20 cellular contexts compared by ENCODE assay signal in genomic region chr2:96502891-96503636, GRCh38. TPM values are rescaled to one million over a fixed set of nuclear protein-coding genes. Genes with fewer than 3 reads are reported as not detected.
DNase-seq lines count a peak whose midpoint lies in the region; ATAC-seq and TF ChIP-seq lines count a peak whose summit lies in the region.
"Had no signal": no experiment of that assay in that cellular context is flagged by ENCODE, and none has a peak within 500 bp of the region (broad histone marks: within the 10 kb centered on the region; RNA-seq: fewer than 3 reads in every experiment).

No MANE protein-coding gene starts in this region.

- CTCF ChIA-PET in activated CD8-positive, alpha-beta memory T cell treated with anti-CD3 and anti-CD28 coated beads, Interleukin-2, amount 10 ng/mL, durations not matched to agents 7 days and 5 days (lab: Charles Lee) = interaction anchor here (0.6 kb wide), 1 partner anchor 96 kb away, joined by 3 read pairs; no protein-coding TSS in a partner anchor
- CTCF ChIA-PET in activated B cell treated with CpG ODN at 0.5 μM for 24 hours (lab: Charles Lee) = interaction anchor here (0.8 kb wide), 1 partner anchor 88 kb away, joined by 3 read pairs; no protein-coding TSS in a partner anchor

- no peaks in the 10 kb centered on the region for H3K9me3 ChIP-seq in upper lobe of right lung
- H3K9me3 ChIP-seq: heart left ventricle, SJSA1, tibial nerve had no signal

- TF ChIP-seq CTCF in activated B cell treated with CpG ODN at 0.5 μM for 24 hours (IDR thresholded peaks at IDR 0.05) (no peak), lower leg skin (IDR thresholded peaks at IDR 0.05) (no peak), upper lobe of right lung (IDR thresholded peaks at IDR 0.05) (no peak)

- H3K27ac Mint-ChIP-seq in activated CD8-positive, alpha-beta memory T cell treated with anti-CD3 and anti-CD28 coated beads, Interleukin-2, amount 10 ng/mL, durations not matched to agents 7 days and 5 days = no peak overlapping the region
- H3K27ac Mint-ChIP-seq in activated B cell treated with CpG ODN at 0.5 μM for 24 hours = no peak overlapping the region
- H3K27ac Mint-ChIP-seq: H9 had no signal

- no peaks in the 10 kb centered on the region for H3K27me3 Mint-ChIP-seq in activated CD8-positive, alpha-beta memory T cell treated with anti-CD3 and anti-CD28 coated beads, Interleukin-2, amount 10 ng/mL, durations not matched to agents 7 days and 5 days
- H3K27me3 Mint-ChIP-seq in activated B cell treated with CpG ODN at 0.5 μM for 24 hours = peaks cover 3% of the 10 kb centered on the region

- H3K4me3 Mint-ChIP-seq in activated CD8-positive, alpha-beta memory T cell treated with anti-CD3 and anti-CD28 coated beads, Interleukin-2, amount 10 ng/mL, durations not matched to agents 7 days and 5 days = no peak overlapping the region
- H3K4me3 Mint-ChIP-seq in activated B cell treated with CpG ODN at 0.5 μM for 24 hours = no peak overlapping the region
- H3K4me3 Mint-ChIP-seq: CD8-positive, alpha-beta memory T cell; H9 had no signal

- no peaks in the 10 kb centered on the region for H3K36me3 Mint-ChIP-seq in activated CD8-positive, alpha-beta memory T cell treated with anti-CD3 and anti-CD28 coated beads, Interleukin-2, amount 10 ng/mL, durations not matched to agents 7 days and 5 days
- H3K36me3 Mint-ChIP-seq in activated B cell treated with CpG ODN at 0.5 μM for 24 hours (ENCODE audit: low read depth) = no peaks in the 10 kb centered on the region
- H3K36me3 Mint-ChIP-seq: CD8-positive, alpha-beta memory T cell had no signal

- no peaks in the 10 kb centered on the region for H3K9me3 Mint-ChIP-seq in activated CD8-positive, alpha-beta memory T cell treated with anti-CD3 and anti-CD28 coated beads, Interleukin-2, amount 10 ng/mL, durations not matched to agents 7 days and 5 days (ENCODE audit: low read depth)
- no peaks in the 10 kb centered on the region for H3K9me3 Mint-ChIP-seq in activated B cell treated with CpG ODN at 0.5 μM for 24 hours
- H3K9me3 Mint-ChIP-seq: CD8-positive, alpha-beta memory T cell; H9 had no signal

- H3K27ac ChIP-seq in upper lobe of right lung (no peak overlapping the region), caudate nucleus (ENCODE audit: low read depth, low read length) (no peak overlapping the region)
- H3K27ac ChIP-seq: heart left ventricle, SJSA1, tibial nerve had no signal

- peaks cover 23% of the 10 kb centered on the region for H3K4me1 ChIP-seq in upper lobe of right lung

- H3K36me3 ChIP-seq in upper lobe of right lung = no peaks in the 10 kb centered on the region
- H3K36me3 ChIP-seq: heart left ventricle, SJSA1, tibial nerve had no signal

- DNase-seq in activated CD8-positive, alpha-beta memory T cell treated with anti-CD3 and anti-CD28 coated beads, Interleukin-2, amount 10 ng/mL, durations not matched to agents 7 days and 5 days = peak; percentile 37
- no peak for DNase-seq in activated CD8-positive, alpha-beta memory T cell treated with anti-CD3 and anti-CD28 coated beads for 24 hours
- no peak for DNase-seq in activated B cell treated with CpG ODN at 0.5 μM for 24 hours
- DNase-seq in lower leg skin (ENCODE audit: low spot score in 2 of 2) = peak; percentile 10 to 73
- no peak for DNase-seq in upper lobe of right lung
- no peak for DNase-seq in NCI-H128 (lab: John Stamatoyannopoulos, UW; ENCODE audit: unreplicated experiment)
- DNase-seq in caudate nucleus (lab: John Stamatoyannopoulos, UW) = no peak
- DNase-seq in Ammon's horn (ENCODE audit: low spot score) = no peak
- DNase-seq: activated naive CD4-positive, alpha-beta T cell treated with anti-CD3 and anti-CD28 coated beads, Interleukin-2, amount 50 U/mL, for 16 hours; CD8-positive, alpha-beta memory T cell; H9; heart left ventricle; NCI-H2029 treated with DMSO at 0.1 percent for 48 hours; NCI-H524; T1000 had no signal

- TF ChIP-seq POLR2A in lower leg skin (IDR thresholded peaks at IDR 0.05) = no peak

- H3K27me3 ChIP-seq in upper lobe of right lung = peaks cover 9% of the 10 kb centered on the region

- ATAC-seq in activated CD8-positive, alpha-beta memory T cell treated with anti-CD3 and anti-CD28 coated beads, Interleukin-2, amount 10 ng/mL, durations not matched to agents 7 days and 5 days = no peak
- ATAC-seq in activated B cell treated with CpG ODN at 0.5 μM for 24 hours (ENCODE audit: low read depth) (peak; percentile 26), upper lobe of right lung (peak; percentile 16)

- POLR2A ChIA-PET in activated B cell treated with CpG ODN at 0.5 μM for 24 hours (lab: Charles Lee) = interaction anchor here (0.6 kb wide), 1 partner anchor 23 kb away, joined by 3 read pairs; no protein-coding TSS in a partner anchor

- H3K4me3 ChIP-seq in lower leg skin (ENCODE audit: low read depth, poor library complexity, severe bottlenecking) (no peak overlapping the region), upper lobe of right lung (no peak overlapping the region)
- H3K4me3 ChIP-seq: heart left ventricle, SJSA1, smooth muscle cell, tibial nerve had no signal

- H3K4me1 Mint-ChIP-seq in activated CD8-positive, alpha-beta memory T cell treated with anti-CD3 and anti-CD28 coated beads, Interleukin-2, amount 10 ng/mL, durations not matched to agents 7 days and 5 days = peaks cover 43% of the 10 kb centered on the region
- peaks cover 27% of the 10 kb centered on the region for H3K4me1 Mint-ChIP-seq in activated B cell treated with CpG ODN at 0.5 μM for 24 hours

- intact Hi-C loops in activated B cell treated with CpG ODN at 0.5 μM for 24 hours (cut with micrococcal nuclease) (loop anchor here (10.0 kb wide), 1 partner anchor 478 kb away; no protein-coding TSS in a partner anchor), lower leg skin (cut with DNase I; ENCODE audit: low total_unique reads) (loop anchor here (10.0 kb wide), 1 partner anchor 98 kb away; no protein-coding TSS in a partner anchor), upper lobe of right lung (cut with DNase I) (no loop called here)

- WGBS in lower leg skin, 2 donors = 75 to 82% methylated on average over 10 to 12 of the region's 13 CpGs

RNA-seq across cellular contexts. Expression of gene NEURL3, which starts 2.1 kb away (rescaled TPM):
- total RNA-seq in activated CD8-positive, alpha-beta memory T cell treated with anti-CD3 and anti-CD28 coated beads, Interleukin-2, amount 10 ng/mL, durations not matched to agents 7 days and 5 days = under 1 TPM; 0.38 to 0.52 TPM
- total RNA-seq in activated B cell treated with CpG ODN at 0.5 μM for 24 hours (not detected in 2 replicates), lower leg skin (1 to 10 TPM in 2 of 4 donors, under 1 TPM in 2; 0.57 to 3.0 (median 1.7) TPM), upper lobe of right lung (0.29 TPM)
- total RNA-seq: esophagus mucosa, H9, osteoblast, SJSA1, smooth muscle cell had no signal

RNA-seq across cellular contexts. Expression of gene ARID5A, which starts 33.5 kb away (rescaled TPM):
- total RNA-seq in activated CD8-positive, alpha-beta memory T cell treated with anti-CD3 and anti-CD28 coated beads, Interleukin-2, amount 10 ng/mL, durations not matched to agents 7 days and 5 days = 10 to 100 TPM; 57.9 to 70.5 TPM
- total RNA-seq in activated B cell treated with CpG ODN at 0.5 μM for 24 hours (73.4 and 83.5 TPM in 2 replicates), lower leg skin (10 to 100 TPM; 12.0 to 23.0 (median 19.7) TPM), upper lobe of right lung (32.8 TPM)

Comparison
In these comparisons a context has a peak if more than half of its experiments do, and no peak if none do; other contexts are left out.
1. DNase-seq: peak in activated CD8-positive, alpha-beta memory T cell treated with anti-CD3 and anti-CD28 coated beads, Interleukin-2, amount 10 ng/mL, durations not matched to agents 7 days and 5 days (single experiment) and lower leg skin (2 of 2); none in activated CD8-positive, alpha-beta memory T cell treated with anti-CD3 and anti-CD28 coated beads for 24 hours (single experiment), activated B cell treated with CpG ODN at 0.5 μM for 24 hours (single experiment), upper lobe of right lung (single experiment), NCI-H128 (single experiment), caudate nucleus (0 of 61) and Ammon's horn (single experiment).